ENCODE assay signal across 8 cellular contexts in the genomic region with DNA sequence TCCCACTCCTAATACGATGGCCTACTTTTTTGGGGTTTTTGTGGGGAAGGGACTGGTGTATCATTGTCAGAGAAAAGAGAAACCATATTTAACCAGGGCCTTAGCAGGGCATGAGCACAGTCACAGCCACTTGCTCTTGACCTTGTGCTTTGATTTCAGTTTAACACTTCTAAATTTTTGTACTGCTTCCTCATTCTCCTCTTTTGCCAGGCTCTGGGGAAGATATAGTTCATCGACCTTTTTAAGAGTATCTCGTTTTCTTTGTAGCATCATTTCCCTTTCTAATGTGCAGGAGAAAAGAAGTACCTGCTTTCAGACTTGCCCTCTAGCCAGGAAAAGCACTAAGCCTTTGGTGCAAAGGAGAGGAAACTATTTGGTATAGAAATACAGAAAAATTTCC. TPM values are rescaled to one million over a fixed set of nuclear protein-coding genes. Genes with fewer than 3 reads are reported as not detected.
DNase-seq lines count a peak whose midpoint lies in the region; ATAC-seq and TF ChIP-seq lines count a peak whose summit lies in the region.

No MANE protein-coding gene starts in this region.

- peaks cover 62% of the 10 kb centered on the region for H4K20me1 ChIP-seq in hepatocyte (ENCODE audit: insufficient read depth, poor library complexity, severe bottlenecking)

- H3K79me2 ChIP-seq in hepatocyte = peaks cover 74% of the 10 kb centered on the region

- H3K27ac ChIP-seq in hepatocyte (peak overlapping the region; percentile 100), suprapubic skin (peak overlapping the region; percentile 19)

- H3K27me3 Mint-ChIP-seq in activated CD8-positive, alpha-beta memory T cell treated with anti-CD3 and anti-CD28 coated beads, Interleukin-2, amount 10 ng/mL, durations not matched to agents 7 days and 5 days = no peaks in the 10 kb centered on the region
- H3K27me3 Mint-ChIP-seq in activated CD4-positive, alpha-beta memory T cell treated with anti-CD3 and anti-CD28 coated beads, Interleukin-2, amount 10 ng/mL, durations not matched to agents 7 days and 5 days = no peaks in the 10 kb centered on the region

- no peak overlapping the region for H2AFZ ChIP-seq in hepatocyte

- CTCF ChIA-PET in activated CD8-positive, alpha-beta memory T cell treated with anti-CD3 and anti-CD28 coated beads, Interleukin-2, amount 10 ng/mL, durations not matched to agents 7 days and 5 days (lab: Charles Lee) = interaction anchor here (0.8 kb wide), 1 partner anchor 40 kb away, joined by 3 read pairs; no protein-coding TSS in a partner anchor
- CTCF ChIA-PET in activated CD4-positive, alpha-beta memory T cell treated with anti-CD3 and anti-CD28 coated beads, Interleukin-2, amount 10 ng/mL, durations not matched to agents 7 days and 5 days (lab: Charles Lee) = no interaction called here

- H3K4me3 Mint-ChIP-seq in activated CD8-positive, alpha-beta memory T cell treated with anti-CD3 and anti-CD28 coated beads, Interleukin-2, amount 10 ng/mL, durations not matched to agents 7 days and 5 days = peak overlapping the region; percentile 91
- H3K4me3 Mint-ChIP-seq in activated CD4-positive, alpha-beta memory T cell treated with anti-CD3 and anti-CD28 coated beads, Interleukin-2, amount 10 ng/mL, durations not matched to agents 7 days and 5 days = peak overlapping the region; percentile 84

- DNase-seq in activated CD8-positive, alpha-beta memory T cell treated with anti-CD3 and anti-CD28 coated beads, Interleukin-2, amount 10 ng/mL, durations not matched to agents 7 days and 5 days = no peak
- no peak for DNase-seq in activated CD8-positive, alpha-beta memory T cell treated with anti-CD3 and anti-CD28 coated beads for 24 hours
- no peak for DNase-seq in activated CD4-positive, alpha-beta memory T cell treated with anti-CD3 and anti-CD28 coated beads, Interleukin-2, amount 10 ng/mL, durations not matched to agents 7 days and 5 days
- no peak for DNase-seq in hepatocyte (ENCODE audit: low spot score)
- DNase-seq in suprapubic skin (ENCODE audit: low spot score in 2 of 2) = no peak
- DNase-seq in putamen (ENCODE audit: low spot score) = no peak

- no peaks in the 10 kb centered on the region for H3K9me3 Mint-ChIP-seq in activated CD8-positive, alpha-beta memory T cell treated with anti-CD3 and anti-CD28 coated beads, Interleukin-2, amount 10 ng/mL, durations not matched to agents 7 days and 5 days (ENCODE audit: low read depth)
- no peaks in the 10 kb centered on the region for H3K9me3 Mint-ChIP-seq in activated CD4-positive, alpha-beta memory T cell treated with anti-CD3 and anti-CD28 coated beads, Interleukin-2, amount 10 ng/mL, durations not matched to agents 7 days and 5 days

- 65% methylated on average over 3 of the region's 3 CpGs for WGBS in hepatocyte (ENCODE audit: low lambda C conversion rate, missing lambda C conversion rate)
- 26% methylated on average over 3 of the region's 3 CpGs for WGBS in suprapubic skin

- no peaks in the 10 kb centered on the region for H3K9me2 ChIP-seq in hepatocyte (replicated peaks; ENCODE audit: insufficient read depth)

- TF ChIP-seq CTCF in hepatocyte (IDR thresholded peaks at IDR 0.05; ENCODE audit: poor library complexity) (no peak), suprapubic skin (IDR thresholded peaks at IDR 0.05) (no peak)

- H3K27ac Mint-ChIP-seq in activated CD8-positive, alpha-beta memory T cell treated with anti-CD3 and anti-CD28 coated beads, Interleukin-2, amount 10 ng/mL, durations not matched to agents 7 days and 5 days = peak overlapping the region; percentile 98
- peak overlapping the region; percentile 91 for H3K27ac Mint-ChIP-seq in activated CD4-positive, alpha-beta memory T cell treated with anti-CD3 and anti-CD28 coated beads, Interleukin-2, amount 10 ng/mL, durations not matched to agents 7 days and 5 days

- no peak for TF ChIP-seq EP300 in suprapubic skin (IDR thresholded peaks at IDR 0.05)

- no peak for ATAC-seq in activated CD8-positive, alpha-beta memory T cell treated with anti-CD3 and anti-CD28 coated beads, Interleukin-2, amount 10 ng/mL, durations not matched to agents 7 days and 5 days
- ATAC-seq in HG03439 (IDR thresholded peaks at IDR 0.05; ENCODE audit: unreplicated experiment) (no peak), HG02970 (IDR thresholded peaks at IDR 0.05; ENCODE audit: low FRiP score, unreplicated experiment) (no peak)

- POLR2A ChIA-PET in activated CD4-positive, alpha-beta memory T cell treated with anti-CD3 and anti-CD28 coated beads, Interleukin-2, amount 10 ng/mL, durations not matched to agents 7 days and 5 days (lab: Charles Lee) = interaction anchor here (1.0 to 3.7 kb wide), 2 partner anchors 26 to 169 kb away, joined by 3 to 28 read pairs; no protein-coding TSS in a partner anchor

- H3K4me1 ChIP-seq in hepatocyte (ENCODE audit: insufficient read depth) (peaks cover 37% of the 10 kb centered on the region), suprapubic skin (peaks cover 71% of the 10 kb centered on the region)

- H3K9me3 ChIP-seq in hepatocyte (ENCODE audit: low read depth) (no peaks in the 10 kb centered on the region), suprapubic skin (no peaks in the 10 kb centered on the region)

- H3K36me3 Mint-ChIP-seq in activated CD8-positive, alpha-beta memory T cell treated with anti-CD3 and anti-CD28 coated beads, Interleukin-2, amount 10 ng/mL, durations not matched to agents 7 days and 5 days = peaks cover 51% of the 10 kb centered on the region
- H3K36me3 Mint-ChIP-seq in activated CD4-positive, alpha-beta memory T cell treated with anti-CD3 and anti-CD28 coated beads, Interleukin-2, amount 10 ng/mL, durations not matched to agents 7 days and 5 days (ENCODE audit: low read depth) = peaks cover 51% of the 10 kb centered on the region

- peak overlapping the region; percentile 90 for H3K4me2 ChIP-seq in hepatocyte

- H3K4me1 Mint-ChIP-seq in activated CD8-positive, alpha-beta memory T cell treated with anti-CD3 and anti-CD28 coated beads, Interleukin-2, amount 10 ng/mL, durations not matched to agents 7 days and 5 days = peaks cover 52% of the 10 kb centered on the region
- H3K4me1 Mint-ChIP-seq in activated CD4-positive, alpha-beta memory T cell treated with anti-CD3 and anti-CD28 coated beads, Interleukin-2, amount 10 ng/mL, durations not matched to agents 7 days and 5 days = peaks cover 54% of the 10 kb centered on the region

- no peak for TF ChIP-seq POLR2A in suprapubic skin (IDR thresholded peaks at IDR 0.05)

- H3K4me3 ChIP-seq in hepatocyte (peak overlapping the region; percentile 13), suprapubic skin (peak overlapping the region; percentile 93)

- H3K27me3 ChIP-seq in hepatocyte (no peaks in the 10 kb centered on the region), suprapubic skin (no peaks in the 10 kb centered on the region)

- H3K36me3 ChIP-seq in hepatocyte (replicated peaks; ENCODE audit: insufficient read depth, low read depth) (no peaks in the 10 kb centered on the region), suprapubic skin (no peaks in the 10 kb centered on the region)

RNA-seq across cellular contexts. Expression of gene ZBTB1, which starts 2.2 kb away (rescaled TPM):
- total RNA-seq in activated CD8-positive, alpha-beta memory T cell treated with anti-CD3 and anti-CD28 coated beads, Interleukin-2, amount 10 ng/mL, durations not matched to agents 7 days and 5 days = 10 to 100 TPM; 73.3 to 84.2 TPM
- total RNA-seq in activated CD4-positive, alpha-beta memory T cell treated with anti-CD3 and anti-CD28 coated beads, Interleukin-2, amount 10 ng/mL, durations not matched to agents 7 days and 5 days = 10 to 100 TPM; 81.2 to 86.1 TPM
- total RNA-seq in hepatocyte (60.4 and 65.3 TPM in 2 replicates), suprapubic skin (100 to 1,000 TPM in 1 of 4 donors, 10 to 100 TPM in 3; 33.4 to 129 (median 59.8) TPM)
- 23.6 and 30.3 TPM in 2 replicates for polyA plus RNA-seq in hepatocyte

RNA-seq across cellular contexts. Expression of gene ZBTB25, which starts 3.1 kb away (rescaled TPM):
- total RNA-seq in activated CD8-positive, alpha-beta memory T cell treated with anti-CD3 and anti-CD28 coated beads, Interleukin-2, amount 10 ng/mL, durations not matched to agents 7 days and 5 days = 10 to 100 TPM; 31.4 to 42.8 TPM
- 10 to 100 TPM; 38.8 to 40.5 TPM for total RNA-seq in activated CD4-positive, alpha-beta memory T cell treated with anti-CD3 and anti-CD28 coated beads, Interleukin-2, amount 10 ng/mL, durations not matched to agents 7 days and 5 days
- total RNA-seq in hepatocyte (7.2 and 8.4 TPM in 2 replicates), suprapubic skin (10 to 100 TPM in 3 of 4 donors, 1 to 10 TPM in 1; 5.9 to 29.9 (median 11.4) TPM)
- polyA plus RNA-seq in hepatocyte = 7.0 and 8.4 TPM in 2 replicates

RNA-seq across cellular contexts. Expression of gene HSPA2, which starts 33.8 kb away (rescaled TPM):
- 1 to 10 TPM; 7.2 to 7.3 TPM for total RNA-seq in activated CD8-positive, alpha-beta memory T cell treated with anti-CD3 and anti-CD28 coated beads, Interleukin-2, amount 10 ng/mL, durations not matched to agents 7 days and 5 days
- total RNA-seq in activated CD4-positive, alpha-beta memory T cell treated with anti-CD3 and anti-CD28 coated beads, Interleukin-2, amount 10 ng/mL, durations not matched to agents 7 days and 5 days = 1 to 10 TPM; 6.8 to 7.1 TPM
- total RNA-seq in hepatocyte (0.93 and 3.3 TPM in 2 replicates), suprapubic skin (10 to 100 TPM; 70.8 to 98.0 (median 91.6) TPM)
- polyA plus RNA-seq in hepatocyte = 2.9 and 5.0 TPM in 2 replicates

RNA-seq across cellular contexts. Expression of gene AKAP5, which starts 41.5 kb away (rescaled TPM):
- 10 to 100 TPM in 1 of 2 experiments, 1 to 10 TPM in 1; 8.8 to 23.2 TPM for total RNA-seq in activated CD8-positive, alpha-beta memory T cell treated with anti-CD3 and anti-CD28 coated beads, Interleukin-2, amount 10 ng/mL, durations not matched to agents 7 days and 5 days
- total RNA-seq in activated CD4-positive, alpha-beta memory T cell treated with anti-CD3 and anti-CD28 coated beads, Interleukin-2, amount 10 ng/mL, durations not matched to agents 7 days and 5 days = under 1 TPM; 0.88 TPM
- total RNA-seq in hepatocyte (7.8 and 9.4 TPM in 2 replicates), suprapubic skin (under 1 TPM; 0.08 to 0.56 (median 0.34) TPM)
- 0.60 and 1.4 TPM in 2 replicates for polyA plus RNA-seq in hepatocyte

RNA-seq across cellular contexts. Expression of gene PPP1R36, which starts 43.0 kb away (rescaled TPM):
- total RNA-seq in activated CD8-positive, alpha-beta memory T cell treated with anti-CD3 and anti-CD28 coated beads, Interleukin-2, amount 10 ng/mL, durations not matched to agents 7 days and 5 days = not detected
- total RNA-seq in activated CD4-positive, alpha-beta memory T cell treated with anti-CD3 and anti-CD28 coated beads, Interleukin-2, amount 10 ng/mL, durations not matched to agents 7 days and 5 days = under 1 TPM in 1 of 2 experiments, not detected in 1; 0.53 TPM
- total RNA-seq in hepatocyte (0.20 and 0.23 TPM in 2 replicates), suprapubic skin (1 to 10 TPM in 2 of 4 donors, under 1 TPM in 1, not detected in 1; 0.72 to 2.7 (median 1.5) TPM)
- 0.11 TPM in 1 of 2 replicates, not detected in the other for polyA plus RNA-seq in hepatocyte

Comparison
In these comparisons a context has a peak if more than half of its experiments do, and no peak if none do; other contexts are left out.
1. RNA of gene HSPA2, which starts 33.8 kb away (total RNA-seq): 70.8 to 98.0 TPM in suprapubic skin; 7.2 to 7.3 TPM in activated CD8-positive, alpha-beta memory T cell treated with anti-CD3 and anti-CD28 coated beads, Interleukin-2, amount 10 ng/mL, durations not matched to agents 7 days and 5 days, 6.8 to 7.1 TPM in activated CD4-positive, alpha-beta memory T cell treated with anti-CD3 and anti-CD28 coated beads, Interleukin-2, amount 10 ng/mL, durations not matched to agents 7 days and 5 days and 0.93 to 3.3 TPM in hepatocyte; every median in the first group is over 4 times any median in the second.